29 cellular contexts compared by ENCODE assay signal in genomic region chr5:15222156-15222555, GRCh38.
"Had no signal": no experiment of that assay in that cellular context is flagged by ENCODE, and none has a peak within 500 bp of the region (broad histone marks: within the 10 kb centered on the region; RNA-seq: fewer than 3 reads in every experiment).

No MANE protein-coding gene starts in this region.

- H3K9me3 ChIP-seq: SJCRH30 had no signal

- H3K27ac ChIP-seq: brain microvascular endothelial cell, SJCRH30, SK-N-MC, WERI-Rb-1 had no signal

- H3K36me3 ChIP-seq: brain microvascular endothelial cell, SJCRH30, WERI-Rb-1 had no signal

- H3K4me3 Mint-ChIP-seq: activated CD4-positive, alpha-beta memory T cell treated with anti-CD3 and anti-CD28 coated beads, Interleukin-2, amount 10 ng/mL, durations not matched to agents 7 days and 5 days; activated CD8-positive, alpha-beta memory T cell treated with anti-CD3 and anti-CD28 coated beads, Interleukin-2, amount 10 ng/mL, durations not matched to agents 7 days and 5 days; activated naive CD4-positive, alpha-beta T cell treated with anti-CD3 and anti-CD28 coated beads, Interleukin-2, amount 10 ng/mL, durations not matched to agents 7 days and 5 days; activated naive CD8-positive, alpha-beta T cell; activated naive CD8-positive, alpha-beta T cell treated with anti-CD3 and anti-CD28 coated beads, Interleukin-2, amount 50 U/mL, for 24 hours had no signal

- DNase-seq: activated CD4-positive, alpha-beta memory T cell treated with anti-CD3 and anti-CD28 coated beads, Interleukin-2, amount 10 ng/mL, durations not matched to agents 7 days and 5 days; activated CD4-positive, alpha-beta T cell treated with anti-CD3 and anti-CD28 coated beads for 1 hour; activated CD4-positive, alpha-beta T cell treated with anti-CD3 and anti-CD28 coated beads for 48 hours; activated CD4-positive, CD25-positive, alpha-beta regulatory T cell; activated CD8-positive, alpha-beta memory T cell treated with anti-CD3 and anti-CD28 coated beads for 24 hours; activated CD8-positive, alpha-beta memory T cell treated with anti-CD3 and anti-CD28 coated beads, Interleukin-2, amount 10 ng/mL, durations not matched to agents 7 days and 5 days; activated CD8-positive, alpha-beta memory T cell treated with anti-CD3 and anti-CD28 coated beads, Interleukin-2, amount 50 U/mL, for 48 hours; activated effector memory CD4-positive, alpha-beta T cell treated with Interleukin-2 at 50 U/mL for 16 hours; activated naive CD4-positive, alpha-beta T cell treated with anti-CD3 and anti-CD28 coated beads, Interleukin-2, amount 10 ng/mL, durations not matched to agents 7 days and 5 days; activated naive CD8-positive, alpha-beta T cell treated with anti-CD3 and anti-CD28 coated beads, Interleukin-2, amount 50 U/mL, for 24 hours; activated T-cell treated with anti-CD3 and anti-CD28 coated beads, Interleukin-2, amount 50 U/mL, for 48 hours; amniotic stem cell; aorta; brain microvascular endothelial cell; Karpas-422; MM.1S; NCI-H1092 treated with DMSO at 0.1 percent for 48 hours; NCI-H1417; NCI-H187 treated with DMSO at 0.1 percent for 48 hours; NCI-H2081; NCI-H2171 treated with DMSO at 0.1 percent for 48 hours; NCI-H2227 treated with DMSO at 0.1 percent for 48 hours; NCI-H524 treated with DMSO at 0.1 percent for 48 hours; SHP77; SJCRH30; T1000; WERI-Rb-1 had no signal

- H3K27ac Mint-ChIP-seq: activated CD4-positive, alpha-beta memory T cell treated with anti-CD3 and anti-CD28 coated beads, Interleukin-2, amount 10 ng/mL, durations not matched to agents 7 days and 5 days; activated CD8-positive, alpha-beta memory T cell treated with anti-CD3 and anti-CD28 coated beads, Interleukin-2, amount 10 ng/mL, durations not matched to agents 7 days and 5 days; activated naive CD4-positive, alpha-beta T cell treated with anti-CD3 and anti-CD28 coated beads, Interleukin-2, amount 10 ng/mL, durations not matched to agents 7 days and 5 days; activated naive CD8-positive, alpha-beta T cell; activated naive CD8-positive, alpha-beta T cell treated with anti-CD3 and anti-CD28 coated beads, Interleukin-2, amount 50 U/mL, for 24 hours had no signal

- H3K27me3 ChIP-seq: brain microvascular endothelial cell, SJCRH30 had no signal

- H3K4me3 ChIP-seq: SJCRH30, SK-N-MC had no signal

- H3K27me3 Mint-ChIP-seq: activated CD4-positive, alpha-beta memory T cell treated with anti-CD3 and anti-CD28 coated beads, Interleukin-2, amount 10 ng/mL, durations not matched to agents 7 days and 5 days; activated CD8-positive, alpha-beta memory T cell treated with anti-CD3 and anti-CD28 coated beads, Interleukin-2, amount 10 ng/mL, durations not matched to agents 7 days and 5 days; activated naive CD4-positive, alpha-beta T cell treated with anti-CD3 and anti-CD28 coated beads, Interleukin-2, amount 10 ng/mL, durations not matched to agents 7 days and 5 days; activated naive CD8-positive, alpha-beta T cell; activated naive CD8-positive, alpha-beta T cell treated with anti-CD3 and anti-CD28 coated beads, Interleukin-2, amount 50 U/mL, for 24 hours had no signal

- H3K4me1 Mint-ChIP-seq: activated CD4-positive, alpha-beta memory T cell treated with anti-CD3 and anti-CD28 coated beads, Interleukin-2, amount 10 ng/mL, durations not matched to agents 7 days and 5 days; activated CD8-positive, alpha-beta memory T cell treated with anti-CD3 and anti-CD28 coated beads, Interleukin-2, amount 10 ng/mL, durations not matched to agents 7 days and 5 days; activated naive CD4-positive, alpha-beta T cell treated with anti-CD3 and anti-CD28 coated beads, Interleukin-2, amount 10 ng/mL, durations not matched to agents 7 days and 5 days; activated naive CD8-positive, alpha-beta T cell treated with anti-CD3 and anti-CD28 coated beads, Interleukin-2, amount 50 U/mL, for 24 hours had no signal

- H3K4me1 ChIP-seq: SJCRH30 had no signal

- H3K36me3 Mint-ChIP-seq: activated CD8-positive, alpha-beta memory T cell treated with anti-CD3 and anti-CD28 coated beads, Interleukin-2, amount 10 ng/mL, durations not matched to agents 7 days and 5 days; activated naive CD4-positive, alpha-beta T cell treated with anti-CD3 and anti-CD28 coated beads, Interleukin-2, amount 10 ng/mL, durations not matched to agents 7 days and 5 days; activated naive CD8-positive, alpha-beta T cell had no signal
